ENCODE assay signal across 1 cellular context in genomic region chr18:79223431-79223830, GRCh38.
TF ChIP-seq lines count a peak whose summit lies in the region.

No MANE protein-coding gene starts in this region.

TF ChIP-seq in GM12878, 131 proteins besides CTCF, POLR2A, EP300 and RAD21 (continued from another document):
- TF ChIP-seq REST (IDR thresholded peaks at IDR 0.05; ENCODE audit: low read depth, low read length) = no peak
- TF ChIP-seq ATF7 (IDR thresholded peaks at IDR 0.05; ENCODE audit: low read depth) = 0 out of 2 replicates have a peak, but pooled peaks have one; percentile 14
